Comparison of ENCODE assay signal across 11 cellular contexts in the genomic region with DNA sequence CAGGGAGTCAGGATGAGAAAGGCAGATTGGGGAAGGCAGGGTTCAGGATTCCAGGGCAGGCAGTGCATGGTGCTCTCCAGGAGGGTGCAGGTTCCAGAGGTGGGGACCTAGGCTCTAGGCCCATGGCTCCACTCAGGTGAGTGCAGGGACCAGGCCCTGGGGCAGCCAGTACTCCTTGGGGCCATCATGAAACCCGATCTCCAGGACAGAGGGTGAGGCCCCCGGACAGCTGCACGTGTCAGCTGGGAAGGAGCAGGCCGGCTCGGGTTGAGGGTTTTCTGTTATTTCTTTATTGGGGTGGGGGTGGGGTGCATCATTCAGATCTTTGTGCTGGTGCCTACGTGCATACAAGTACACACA. TPM values are rescaled to one million over a fixed set of nuclear protein-coding genes. Genes with fewer than 3 reads are reported as not detected.
DNase-seq lines count a peak whose midpoint lies in the region; ATAC-seq and TF ChIP-seq lines count a peak whose summit lies in the region.
"Had no signal": no experiment of that assay in that cellular context is flagged by ENCODE, and none has a peak within 500 bp of the region (broad histone marks: within the 10 kb centered on the region; RNA-seq: fewer than 3 reads in every experiment).

No MANE protein-coding gene starts in this region.

- CTCF ChIA-PET in WTC11 (lab: Charles Lee), result interaction anchor here (1.3 to 4.6 kb wide), 7 partner anchors 8 to 625 kb away, joined by 3 to 43 read pairs (median 10); no protein-coding TSS in a partner anchor

- no peaks in the 10 kb centered on the region for H3K27me3 Mint-ChIP-seq in WTC11 (ENCODE audit: low read depth)

- peak overlapping the region; percentile 34; the same call in 1 of the 2 replicates for H3K4me3 Mint-ChIP-seq in WTC11

- peak; percentile 18 for DNase-seq in DMS153 (lab: John Stamatoyannopoulos, UW)
- no peak for DNase-seq in DMS153 treated with DMSO at 0.1 percent for 48 hours (lab: John Stamatoyannopoulos, UW; ENCODE audit: unreplicated experiment)
- no peak for DNase-seq in WTC11 (ENCODE audit: low spot score)
- no peak for DNase-seq in stomach
- no peak for DNase-seq in NCI-H226
- DNase-seq in NCI-H1105 treated with DMSO at 0.1 percent for 48 hours (lab: John Stamatoyannopoulos, UW), result no peak
- DNase-seq: 8988T had no signal

- POLR2A ChIA-PET in WTC11 (lab: Charles Lee), result interaction anchor here (0.6 to 1.5 kb wide), 5 partner anchors 8 to 85 kb away, joined by 3 to 5 read pairs (median 4); no protein-coding TSS in a partner anchor

- H3K27ac ChIP-seq in layer of hippocampus (ENCODE audit: low read depth, low read length) (peak overlapping the region; percentile 96), stomach (peak overlapping the region; percentile 32 to 95 (median 85))

- H3K4me1 Mint-ChIP-seq in WTC11, result peaks cover 26% of the 10 kb centered on the region

- no peaks in the 10 kb centered on the region for H3K9me3 ChIP-seq in stomach

- TF ChIP-seq EP300 in stomach (IDR thresholded peaks at IDR 0.05), result no peak

- no peaks in the 10 kb centered on the region for H3K9me3 Mint-ChIP-seq in WTC11
- H3K9me3 Mint-ChIP-seq: dendritic cell treated with granulocyte-macrophage colony-stimulating factor and Interleukin-4, amounts not matched to agents 40 ng/mL and 50 ng/mL, for 4 days had no signal

- WGBS in stomach, 5 donors, result 56 to 66% (median 63%) methylated on average over 6 of the region's 6 CpGs

- peak overlapping the region; percentile 63; the same call in 1 of the 2 replicates for H3K27ac Mint-ChIP-seq in WTC11
- H3K27ac Mint-ChIP-seq: dendritic cell treated with granulocyte-macrophage colony-stimulating factor and Interleukin-4, amounts not matched to agents 40 ng/mL and 50 ng/mL, for 4 days had no signal

- ATAC-seq in WTC11, result no peak
- no peak for ATAC-seq in HG02870 (IDR thresholded peaks at IDR 0.05; ENCODE audit: unreplicated experiment)

- no peaks in the 10 kb centered on the region for H3K36me3 Mint-ChIP-seq in WTC11

- no peak for TF ChIP-seq POLR2A in stomach (IDR thresholded peaks at IDR 0.05)

- TF ChIP-seq CTCF in WTC11 (IDR thresholded peaks at IDR 0.05) (no peak), stomach (IDR thresholded peaks at IDR 0.05) (no peak)

- H3K4me1 ChIP-seq in stomach, result peaks cover 85 to 96% (median 89%) of the 10 kb centered on the region in 4 donors

- H3K36me3 ChIP-seq in stomach, result peaks cover 0 to 5% (median 0%) of the 10 kb centered on the region in 4 donors

- H3K27me3 ChIP-seq in layer of hippocampus (ENCODE audit: control insufficient read depth, insufficient read depth, low read length) (no peaks in the 10 kb centered on the region), stomach (peaks cover 0 to 11% (median 0%) of the 10 kb centered on the region in 3 donors)

- no peak overlapping the region for H3K4me3 ChIP-seq in stomach

- intact Hi-C loops in stomach (cut with DNase I; ENCODE audit: low total_unique reads), result no loop called here

TF ChIP-seq in WTC11, 78 proteins besides CTCF, POLR2A, EP300 and RAD21:
- TF ChIP-seq, protein P1, sequence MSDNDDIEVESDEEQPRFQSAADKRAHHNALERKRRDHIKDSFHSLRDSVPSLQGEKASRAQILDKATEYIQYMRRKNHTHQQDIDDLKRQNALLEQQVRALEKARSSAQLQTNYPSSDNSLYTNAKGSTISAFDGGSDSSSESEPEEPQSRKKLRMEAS (CRISPR knock-in tag; IDR thresholded peaks at IDR 0.05), result peak; percentile 35; the same call in 1 of the 2 replicates
- no peak for TF ChIP-seq NR1H2 (CRISPR knock-in tag; IDR thresholded peaks at IDR 0.05)

RNA-seq across cellular contexts. Expression of gene MTSS2, which starts 1.3 kb away (rescaled TPM):
- total RNA-seq in WTC11 (2021), result 28.3 to 34.9 TPM (median 31.2 TPM) in 3 replicates
- total RNA-seq in stomach, result 10 to 100 TPM in 4 of 5 donors, 1 to 10 TPM in 1; 5.8 to 50.7 (median 17.4) TPM
- 10 to 100 TPM; 19.7 to 42.2 (median 33.0) TPM for polyA plus RNA-seq in stomach

RNA-seq across cellular contexts. Expression of gene IL34, which starts 40.8 kb away (rescaled TPM):
- total RNA-seq in WTC11 (2021) (6.0 to 8.8 TPM (median 7.5 TPM) in 3 replicates), stomach (1 to 10 TPM in 1 of 5 donors, under 1 TPM in 2, not detected in 2; 0.45 to 2.0 (median 0.87) TPM)
- polyA plus RNA-seq in stomach, result 1 to 10 TPM; 1.5 to 5.9 (median 2.1) TPM
- total RNA-seq: activated CD8-positive, alpha-beta memory T cell treated with anti-CD3 and anti-CD28 coated beads for 36 hours had no signal
